Comparison of ENCODE assay signal across 14 cellular contexts in the genomic region with DNA sequence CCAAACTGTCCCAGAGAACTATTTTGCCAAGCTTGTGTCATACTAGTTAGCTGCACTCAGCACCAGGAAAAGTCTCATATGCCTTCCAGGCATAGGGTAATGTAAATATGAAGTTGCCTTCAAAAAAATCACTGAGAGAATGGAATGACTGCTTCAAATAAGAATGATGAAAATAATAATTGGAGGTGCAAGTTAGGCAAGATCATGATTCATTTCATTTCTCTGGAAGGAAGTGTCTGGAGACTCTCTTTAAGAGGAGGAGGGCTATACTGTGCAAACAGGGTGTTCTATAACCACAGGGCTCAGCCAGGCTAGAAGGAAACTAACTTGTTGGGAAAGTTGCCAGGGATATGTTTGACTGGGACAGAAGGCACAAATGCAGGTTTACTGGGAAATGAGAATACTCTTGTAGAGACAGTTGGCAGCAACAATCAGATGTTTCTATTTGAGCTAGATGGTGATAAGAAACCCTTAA. TPM values are rescaled to one million over a fixed set of nuclear protein-coding genes. Genes with fewer than 3 reads are reported as not detected.
DNase-seq lines count a peak whose midpoint lies in the region.
"Had no signal": no experiment of that assay in that cellular context is flagged by ENCODE, and none has a peak within 500 bp of the region (broad histone marks: within the 10 kb centered on the region; RNA-seq: fewer than 3 reads in every experiment).

No MANE protein-coding gene starts in this region.

- no peaks in the 10 kb centered on the region for H3K9me3 Mint-ChIP-seq in CD8-positive, alpha-beta memory T cell

- H3K4me1 Mint-ChIP-seq in CD8-positive, alpha-beta memory T cell: peaks cover 61 to 73% (median 71%) of the 10 kb centered on the region in 3 donors

- no peaks in the 10 kb centered on the region for H3K36me3 ChIP-seq in CD8-positive, alpha-beta memory T cell (ENCODE audit: insufficient read depth, low read length)
- H3K36me3 ChIP-seq: ovary, thoracic aorta had no signal

- H3K4me1 ChIP-seq in CD8-positive, alpha-beta memory T cell (ENCODE audit: insufficient read depth, low read length): peaks cover 46% of the 10 kb centered on the region

- CTCF ChIA-PET in CD8-positive, alpha-beta memory T cell (lab: Charles Lee): interaction anchor here (1.1 to 3.3 kb wide), 3 partner anchors 41 to 43 kb away, joined by 4 to 15 read pairs (median 5); no protein-coding TSS in a partner anchor

- no peaks in the 10 kb centered on the region for H3K27me3 ChIP-seq in CD8-positive, alpha-beta memory T cell (ENCODE audit: insufficient read depth, low read length, poor library complexity, severe bottlenecking)
- H3K27me3 ChIP-seq: ovary had no signal

- no peaks in the 10 kb centered on the region for H3K9me3 ChIP-seq in CD8-positive, alpha-beta memory T cell (ENCODE audit: low read length)
- H3K9me3 ChIP-seq: ovary, thoracic aorta had no signal

- DNase-seq in CD8-positive, alpha-beta memory T cell: no peak
- DNase-seq in HT1080 (ENCODE audit: low read depth): peak; percentile 65
- peak; percentile 50 to 99 for DNase-seq in T47D (ENCODE audit: low read depth in 1 of 2, low spot score in 1 of 2)
- DNase-seq in myocyte (ENCODE audit: low read depth): peak; percentile 58
- no peak for DNase-seq in NCI-H510A treated with DMSO at 0.1 percent for 48 hours (lab: John Stamatoyannopoulos, UW)
- no peak for DNase-seq in KG1 (lab: John Stamatoyannopoulos, UW)
- DNase-seq in stimulated activated CD4-positive, alpha-beta T cell treated with anti-CD3 and anti-CD28 coated beads, Interleukin-2, amount 100 ng/mL, for 24 hours: no peak
- DNase-seq in activated CD4-positive, CD25-positive, alpha-beta regulatory T cell treated with anti-CD3 and anti-CD28 coated beads, Interleukin-2, amount 50 U/mL, for 72 hours: no peak
- DNase-seq: activated CD8-positive, alpha-beta memory T cell treated with anti-CD3 and anti-CD28 coated beads, Interleukin-2, amount 50 U/mL, for 48 hours; DND-41; kidney; NCI-H526; ovary had no signal

- no peak overlapping the region for H3K4me3 ChIP-seq in CD8-positive, alpha-beta memory T cell (ENCODE audit: low read length)
- H3K4me3 ChIP-seq: ovary, thoracic aorta had no signal

- H3K27ac Mint-ChIP-seq in CD8-positive, alpha-beta memory T cell: peak overlapping the region in 7 of 8 donors; percentile 19 to 85 (median 69)

- in situ Hi-C loops in T47D (cut with HindIII; ENCODE audit: low pct_unique_long_range_greater_than_20kb, low sequenced_read_pairs): no loop called here

- H3K27me3 Mint-ChIP-seq in CD8-positive, alpha-beta memory T cell: no peaks in the 10 kb centered on the region

- H3K36me3 Mint-ChIP-seq in CD8-positive, alpha-beta memory T cell: peaks cover 1 to 66% (median 13%) of the 10 kb centered on the region in 3 donors

- H3K4me3 Mint-ChIP-seq in CD8-positive, alpha-beta memory T cell: peak overlapping the region; percentile 42 to 89 (median 56)

- H3K27ac ChIP-seq in CD8-positive, alpha-beta memory T cell (ENCODE audit: low read depth, low read length): no peak overlapping the region
- H3K27ac ChIP-seq: ovary, thoracic aorta had no signal

- POLR2A ChIA-PET in CD8-positive, alpha-beta memory T cell (lab: Charles Lee): interaction anchor here (0.6 kb wide), 2 partner anchors 16 to 18 kb away, joined by 3 to 16 read pairs; no protein-coding TSS in a partner anchor

RNA-seq across cellular contexts. Expression of a gene that starts 4.3 kb away (rescaled TPM):
- total RNA-seq in CD8-positive, alpha-beta memory T cell: 10 to 100 TPM; 14.8 to 16.6 TPM
- 23.9 TPM for polyA plus RNA-seq in CD8-positive, alpha-beta memory T cell
- 0.02 and 0.07 TPM in 2 replicates for total RNA-seq in HT1080 (2014; rRNA removed; shearing (Covaris generic))
- 0.03 and 0.06 TPM in 2 replicates for polyA plus RNA-seq in HT1080 (2015; cell fraction: cytosol; rRNA removed)
- polyA plus RNA-seq in HT1080 (2015; cell fraction: nucleus; rRNA removed): 0.07 TPM in 1 of 2 replicates, not detected in the other
- 0.24 TPM in 1 of 2 replicates, not detected in the other for total RNA-seq in myocyte
- polyA plus RNA-seq in myocyte (2012): 0.23 TPM

RNA-seq across cellular contexts. Expression of a gene that starts 21.7 kb away (rescaled TPM):
- total RNA-seq in CD8-positive, alpha-beta memory T cell: 10 to 100 TPM; 21.4 TPM
- polyA plus RNA-seq in CD8-positive, alpha-beta memory T cell: 4.0 TPM
- 7.2 and 8.0 TPM in 2 replicates for total RNA-seq in HT1080 (2014; rRNA removed; shearing (Covaris generic))
- 12.7 and 21.2 TPM in 2 replicates for polyA plus RNA-seq in HT1080 (2015; cell fraction: cytosol; rRNA removed)
- 22.0 and 31.1 TPM in 2 replicates for polyA plus RNA-seq in HT1080 (2015; cell fraction: nucleus; rRNA removed)
- total RNA-seq in myocyte: 5.5 and 13.0 TPM in 2 replicates
- 2.0 TPM for polyA plus RNA-seq in myocyte (2012)

Comparison
In these comparisons a context has a peak if more than half of its experiments do, and no peak if none do; other contexts are left out.
1. DNase-seq: peak in HT1080 (single experiment), T47D (2 of 2) and myocyte (single experiment); none in CD8-positive, alpha-beta memory T cell (0 of 5), NCI-H510A treated with DMSO at 0.1 percent for 48 hours (single experiment), KG1 (single experiment), stimulated activated CD4-positive, alpha-beta T cell treated with anti-CD3 and anti-CD28 coated beads, Interleukin-2, amount 100 ng/mL, for 24 hours (0 of 2) and activated CD4-positive, CD25-positive, alpha-beta regulatory T cell treated with anti-CD3 and anti-CD28 coated beads, Interleukin-2, amount 50 U/mL, for 72 hours (single experiment).
2. RNA of a gene that starts 4.3 kb away (total RNA-seq): 14.8 to 16.6 TPM in CD8-positive, alpha-beta memory T cell; 0.24 TPM in myocyte and 0.02 to 0.07 TPM in HT1080; every median in the first group is over 10 times any median in the second.